In the genomic region with DNA sequence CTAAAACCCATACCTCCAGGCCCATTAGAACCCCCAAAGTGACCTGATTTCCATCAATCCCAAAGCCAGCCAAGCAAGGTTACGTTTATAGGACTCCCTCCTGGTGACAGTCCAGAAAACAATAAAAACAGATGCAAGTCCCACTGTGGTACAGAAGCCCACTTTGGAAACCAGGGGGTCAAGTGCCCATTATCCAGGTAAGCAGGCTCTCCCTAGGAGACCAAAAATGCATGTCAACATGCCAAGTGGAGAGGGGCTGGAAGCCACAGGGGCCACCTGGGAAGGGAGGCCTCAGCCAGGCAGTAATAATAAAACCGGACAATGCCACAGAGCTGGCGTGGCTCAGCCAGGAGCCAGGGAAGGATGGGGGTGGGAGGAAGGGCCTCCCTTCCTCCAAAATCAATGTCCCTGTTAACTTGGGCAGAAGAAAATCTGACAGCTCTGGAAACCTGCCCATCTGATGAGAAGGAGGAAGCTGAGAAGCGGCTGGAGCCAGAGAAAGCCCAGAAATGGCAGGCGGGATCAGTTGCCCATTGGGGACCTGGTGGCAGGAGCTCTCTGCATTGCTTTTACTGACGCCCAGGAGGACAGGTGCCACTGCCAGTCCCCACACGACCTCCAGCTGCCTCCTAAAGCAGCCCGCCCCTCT, we compare ENCODE assay signal across 15 cellular contexts.
DNase-seq lines count a peak whose midpoint lies in the region; ATAC-seq and TF ChIP-seq lines count a peak whose summit lies in the region.
"Had no signal": no experiment of that assay in that cellular context is flagged by ENCODE, and none has a peak within 500 bp of the region (broad histone marks: within the 10 kb centered on the region; RNA-seq: fewer than 3 reads in every experiment).

No MANE protein-coding gene starts in this region.

- H3K27ac ChIP-seq in C4-2B (peak overlapping the region; percentile 30), body of pancreas (no peak overlapping the region), neural progenitor cell (no peak overlapping the region)

- DNase-seq in LNCaP clone FGC (ENCODE audit: low read depth) (peak; percentile 22), body of pancreas (peak in 3 of 4 donors; percentile 16 to 27 (median 18)), neural progenitor cell (ENCODE audit: low spot score) (no peak), left colon (no peak), NCI-H1694 (lab: John Stamatoyannopoulos, UW) (no peak)
- DNase-seq in activated CD8-positive, alpha-beta memory T cell treated with anti-CD3 and anti-CD28 coated beads for 24 hours, result no peak
- DNase-seq: ACHN, DMS153, GF-D8, NCI-H187 treated with DMSO at 0.1 percent for 48 hours, NCI-H774 had no signal

- H3K36me3 Mint-ChIP-seq in neural progenitor cell, result peaks cover 19% of the 10 kb centered on the region

- H4K20me1 ChIP-seq in neural progenitor cell (ENCODE audit: low read depth), result no peaks in the 10 kb centered on the region

- no peak overlapping the region for H3K9ac ChIP-seq in neural progenitor cell

- intact Hi-C loops in body of pancreas (cut with DNase I) (no loop called here), left colon (cut with DNase I, micrococcal nuclease) (no loop called here)

- ATAC-seq in body of pancreas (peak; percentile 34), left colon (no peak)
- ATAC-seq: GM23338, HCT116, Right ventricle myocardium inferior had no signal

- no peak overlapping the region for H2AFZ ChIP-seq in neural progenitor cell (replicated peaks)
- H2AFZ ChIP-seq: GM23338 had no signal

- no peak overlapping the region for H3K4me3 Mint-ChIP-seq in neural progenitor cell
- H3K4me3 Mint-ChIP-seq: GM23338 had no signal

- 67 to 72% methylated on average over 7 to 8 of the region's 8 CpGs for WGBS in body of pancreas, 2 donors

- no peaks in the 10 kb centered on the region for H3K27me3 ChIP-seq in body of pancreas
- H3K27me3 ChIP-seq in neural progenitor cell, result no peaks in the 10 kb centered on the region

- no peaks in the 10 kb centered on the region for H3F3A ChIP-seq in neural progenitor cell (ENCODE audit: low read depth)

- H3K27me3 Mint-ChIP-seq in neural progenitor cell (ENCODE audit: insufficient read depth, low read depth), result no peaks in the 10 kb centered on the region

- H3K36me3 ChIP-seq in body of pancreas (replicated peaks in 1 of 2; ENCODE audit: insufficient read depth in 1 of 2, low read depth in 2 of 2) (no peaks in the 10 kb centered on the region), neural progenitor cell (no peaks in the 10 kb centered on the region)

- peak overlapping the region; percentile 46 for H3K27ac Mint-ChIP-seq in neural progenitor cell
- H3K27ac Mint-ChIP-seq: GM23338 had no signal

- no peak for TF ChIP-seq CTCF in C4-2B (conservative IDR thresholded peaks at IDR 0.05)
- no peak for TF ChIP-seq CTCF in LNCaP clone FGC (IDR thresholded peaks at IDR 0.05; ENCODE audit: control insufficient read depth, extremely low read depth, insufficient read depth)
- TF ChIP-seq CTCF in body of pancreas (IDR thresholded peaks at IDR 0.05), result no peak
- no peak for TF ChIP-seq CTCF in neural progenitor cell (IDR thresholded peaks at IDR 0.05)

- no peak for TF ChIP-seq POLR2A in body of pancreas (IDR thresholded peaks at IDR 0.05)

- H3K4me3 ChIP-seq in LNCaP clone FGC (ENCODE audit: low read depth, low read length) (no peak overlapping the region), body of pancreas (no peak overlapping the region), neural progenitor cell (no peak overlapping the region)
- H3K4me3 ChIP-seq: GM23338 had no signal

- H3K4me1 Mint-ChIP-seq in neural progenitor cell, result peaks cover 27% of the 10 kb centered on the region

- no peak overlapping the region for H3K4me2 ChIP-seq in neural progenitor cell
- H3K4me2 ChIP-seq: GM23338 had no signal

- peaks cover 2% of the 10 kb centered on the region for H3K9me3 Mint-ChIP-seq in neural progenitor cell
- H3K9me3 Mint-ChIP-seq: GM23338 had no signal

- no peaks in the 10 kb centered on the region for H3K79me2 ChIP-seq in neural progenitor cell (ENCODE audit: low read depth)

- H3K9me3 ChIP-seq in body of pancreas, result no peaks in the 10 kb centered on the region
- no peaks in the 10 kb centered on the region for H3K9me3 ChIP-seq in neural progenitor cell (ENCODE audit: low read depth)

- H3K4me1 ChIP-seq in body of pancreas (peaks cover 9% of the 10 kb centered on the region), neural progenitor cell (peaks cover 4% of the 10 kb centered on the region)

Comparison
In these comparisons a context has a peak if more than half of its experiments do, and no peak if none do; other contexts are left out.
1. DNase-seq: peak in LNCaP clone FGC (single experiment) and body of pancreas (3 of 4); none in neural progenitor cell (single experiment), activated CD8-positive, alpha-beta memory T cell treated with anti-CD3 and anti-CD28 coated beads for 24 hours (single experiment), left colon (0 of 2) and NCI-H1694 (single experiment).